Comparison of ENCODE assay signal across 10 cellular contexts in genomic region chr10:72245949-72246525, GRCh38. TPM values are rescaled to one million over a fixed set of nuclear protein-coding genes. Genes with fewer than 3 reads are reported as not detected.
DNase-seq lines count a peak whose midpoint lies in the region; ATAC-seq and TF ChIP-seq lines count a peak whose summit lies in the region.
"Had no signal": no experiment of that assay in that cellular context is flagged by ENCODE, and none has a peak within 500 bp of the region (broad histone marks: within the 10 kb centered on the region; RNA-seq: fewer than 3 reads in every experiment).

No MANE protein-coding gene starts in this region.

- H3K4me1 Mint-ChIP-seq in GM23338 = peaks cover 27% of the 10 kb centered on the region
- H3K4me1 Mint-ChIP-seq in activated T-helper 1 cell treated with anti-CD3 and anti-CD28 coated beads, Interleukin-12 subunit alpha, Interleukin-12 subunit beta, Interleukin-2, Interleukin-4 antibody, amounts not matched to agents 30 ng/mL and 10 ng/mL and 1 ng/mL, durations not matched to agents 14 hours and 24 hours and 36 hours (ENCODE audit: low read depth) = peaks cover 85% of the 10 kb centered on the region
- H3K4me1 Mint-ChIP-seq in immature natural killer cell = peaks cover 78 to 87% of the 10 kb centered on the region in 2 donors
- peaks cover 55 to 92% of the 10 kb centered on the region in 2 donors for H3K4me1 Mint-ChIP-seq in stimulated activated naive B cell treated with anti-CD40 and anti-IgM and Interleukin-4, amounts not matched to agents 10 μg/mL and 1 μg/mL and 100 μg/mL, for 72 hours

- no peak overlapping the region for H3K27ac ChIP-seq in GM23338 (ENCODE audit: low read depth)

- no peaks in the 10 kb centered on the region for H4K20me1 ChIP-seq in GM23338 (replicated peaks; ENCODE audit: insufficient read depth)

- H3F3A ChIP-seq in GM23338 (replicated peaks; ENCODE audit: low read depth) = no peaks in the 10 kb centered on the region; the same call in 1 of the 2 replicates

- no peak overlapping the region for H3K27ac Mint-ChIP-seq in GM23338
- peak overlapping the region; percentile 57 for H3K27ac Mint-ChIP-seq in activated T-helper 1 cell treated with anti-CD3 and anti-CD28 coated beads, Interleukin-12 subunit alpha, Interleukin-12 subunit beta, Interleukin-2, Interleukin-4 antibody, amounts not matched to agents 30 ng/mL and 10 ng/mL and 1 ng/mL, durations not matched to agents 14 hours and 24 hours and 36 hours
- peak overlapping the region; percentile 77 to 93 (median 88) for H3K27ac Mint-ChIP-seq in immature natural killer cell
- H3K27ac Mint-ChIP-seq in stimulated activated naive B cell treated with anti-CD40 and anti-IgM and Interleukin-4, amounts not matched to agents 10 μg/mL and 1 μg/mL and 100 μg/mL, for 72 hours = peak overlapping the region; percentile 62

- no peaks in the 10 kb centered on the region for H3K36me3 ChIP-seq in GM23338 (ENCODE audit: insufficient read depth)

- peak overlapping the region; percentile 28; the same call in 1 of the 2 replicates for H2AFZ ChIP-seq in GM23338

- H3K36me3 Mint-ChIP-seq in GM23338 (ENCODE audit: low read depth) (no peaks in the 10 kb centered on the region; the same call in 2 of the 3 replicates), immature natural killer cell (no peaks in the 10 kb centered on the region)
- peaks cover 7% of the 10 kb centered on the region for H3K36me3 Mint-ChIP-seq in activated T-helper 1 cell treated with anti-CD3 and anti-CD28 coated beads, Interleukin-12 subunit alpha, Interleukin-12 subunit beta, Interleukin-2, Interleukin-4 antibody, amounts not matched to agents 30 ng/mL and 10 ng/mL and 1 ng/mL, durations not matched to agents 14 hours and 24 hours and 36 hours (ENCODE audit: low read depth)
- no peaks in the 10 kb centered on the region for H3K36me3 Mint-ChIP-seq in stimulated activated naive B cell treated with anti-CD40 and anti-IgM and Interleukin-4, amounts not matched to agents 10 μg/mL and 1 μg/mL and 100 μg/mL, for 72 hours

- intact Hi-C loops in activated T-helper 1 cell treated with anti-CD3 and anti-CD28 coated beads, Interleukin-12 subunit alpha, Interleukin-12 subunit beta, Interleukin-2, Interleukin-4 antibody, amounts not matched to agents 30 ng/mL and 10 ng/mL and 1 ng/mL, durations not matched to agents 14 hours and 24 hours and 36 hours (cut with micrococcal nuclease) = loop anchor here (2.0 kb wide), 1 partner anchor 15 kb away; no protein-coding TSS in a partner anchor

- DNase-seq in GM23338 (ENCODE audit: low spot score) (no peak), immature natural killer cell (no peak), cerebellar cortex (ENCODE audit: low spot score) (no peak), NCI-H345 (lab: John Stamatoyannopoulos, UW) (no peak)
- no peak for DNase-seq in activated T-helper 1 cell treated with anti-CD3 and anti-CD28 coated beads, Interleukin-12 subunit alpha, Interleukin-12 subunit beta, Interleukin-2, Interleukin-4 antibody, amounts not matched to agents 30 ng/mL and 10 ng/mL and 1 ng/mL, durations not matched to agents 14 hours and 24 hours and 36 hours (ENCODE audit: low spot score)
- DNase-seq in stimulated activated naive B cell treated with anti-CD40 and anti-IgM and Interleukin-4, amounts not matched to agents 10 μg/mL and 1 μg/mL and 100 μg/mL, for 72 hours = no peak
- DNase-seq: Karpas-422; NK-92 treated with Interleukin-12 subunit alpha and Interleukin-12 subunit beta, amount 100 ng/mL, for 24 hours had no signal

- no peak overlapping the region for H3K4me3 ChIP-seq in GM23338

- H3K4me2 ChIP-seq in GM23338 = no peak overlapping the region

- H3K27me3 ChIP-seq in GM23338 (ENCODE audit: insufficient read depth) = no peaks in the 10 kb centered on the region

- H3K9me3 Mint-ChIP-seq in GM23338 (no peaks in the 10 kb centered on the region), immature natural killer cell (peaks cover 0 to 2% (median 0%) of the 10 kb centered on the region in 6 donors)
- no peaks in the 10 kb centered on the region for H3K9me3 Mint-ChIP-seq in activated T-helper 1 cell treated with anti-CD3 and anti-CD28 coated beads, Interleukin-12 subunit alpha, Interleukin-12 subunit beta, Interleukin-2, Interleukin-4 antibody, amounts not matched to agents 30 ng/mL and 10 ng/mL and 1 ng/mL, durations not matched to agents 14 hours and 24 hours and 36 hours
- H3K9me3 Mint-ChIP-seq in stimulated activated naive B cell treated with anti-CD40 and anti-IgM and Interleukin-4, amounts not matched to agents 10 μg/mL and 1 μg/mL and 100 μg/mL, for 72 hours = no peaks in the 10 kb centered on the region

- H3K79me2 ChIP-seq in GM23338 (replicated peaks; ENCODE audit: insufficient read depth) = no peaks in the 10 kb centered on the region

- H3K4me1 ChIP-seq in GM23338 (ENCODE audit: insufficient read depth) = peaks cover 19% of the 10 kb centered on the region

- ATAC-seq in GM23338 (no peak), HG02588 (IDR thresholded peaks at IDR 0.05; ENCODE audit: unreplicated experiment) (no peak), GM18873 (IDR thresholded peaks at IDR 0.05; ENCODE audit: low FRiP score, unreplicated experiment) (no peak)
- ATAC-seq in stimulated activated naive B cell treated with anti-CD40 and anti-IgM and Interleukin-4, amounts not matched to agents 10 μg/mL and 1 μg/mL and 100 μg/mL, for 72 hours (replicated peaks) = no peak

- TF ChIP-seq CTCF in GM23338 (conservative IDR thresholded peaks at IDR 0.05; ENCODE audit: low read depth in 2 of 2) = no peak

- H3K4me3 Mint-ChIP-seq in GM23338 = no peak overlapping the region
- H3K4me3 Mint-ChIP-seq in activated T-helper 1 cell treated with anti-CD3 and anti-CD28 coated beads, Interleukin-12 subunit alpha, Interleukin-12 subunit beta, Interleukin-2, Interleukin-4 antibody, amounts not matched to agents 30 ng/mL and 10 ng/mL and 1 ng/mL, durations not matched to agents 14 hours and 24 hours and 36 hours = peak overlapping the region; percentile 38
- peak overlapping the region; percentile 38 to 76 (median 58) for H3K4me3 Mint-ChIP-seq in immature natural killer cell
- H3K4me3 Mint-ChIP-seq in stimulated activated naive B cell treated with anti-CD40 and anti-IgM and Interleukin-4, amounts not matched to agents 10 μg/mL and 1 μg/mL and 100 μg/mL, for 72 hours = no peak overlapping the region

- peaks cover 6% of the 10 kb centered on the region; the same call in 1 of the 2 replicates for H3K9me2 ChIP-seq in GM23338 (ENCODE audit: insufficient read depth)

- H3K27me3 Mint-ChIP-seq in GM23338 (ENCODE audit: insufficient read depth, low read depth, poor library complexity) = peaks cover 19% of the 10 kb centered on the region
- no peaks in the 10 kb centered on the region for H3K27me3 Mint-ChIP-seq in activated T-helper 1 cell treated with anti-CD3 and anti-CD28 coated beads, Interleukin-12 subunit alpha, Interleukin-12 subunit beta, Interleukin-2, Interleukin-4 antibody, amounts not matched to agents 30 ng/mL and 10 ng/mL and 1 ng/mL, durations not matched to agents 14 hours and 24 hours and 36 hours (ENCODE audit: insufficient read depth)
- H3K27me3 Mint-ChIP-seq in immature natural killer cell (ENCODE audit: low read depth in 3 of 3) = peaks cover 3 to 13% (median 11%) of the 10 kb centered on the region in 3 donors
- H3K27me3 Mint-ChIP-seq in stimulated activated naive B cell treated with anti-CD40 and anti-IgM and Interleukin-4, amounts not matched to agents 10 μg/mL and 1 μg/mL and 100 μg/mL, for 72 hours = no peaks in the 10 kb centered on the region

TF ChIP-seq in GM23338, 12 proteins besides CTCF, POLR2A, EP300 and RAD21 (continues in another document):
- TF ChIP-seq CREB1 (CRISPR knock-in tag; IDR thresholded peaks at IDR 0.05; ENCODE audit: low read depth) (no peak), ZNF114 (CRISPR knock-in tag; IDR thresholded peaks at IDR 0.05) (no peak), ZNF331 (CRISPR knock-in tag; IDR thresholded peaks at IDR 0.05; ENCODE audit: low read depth) (no peak), NANOG (IDR thresholded peaks at IDR 0.05; ENCODE audit: borderline replicate concordance) (no peak), EZH2 (IDR thresholded peaks at IDR 0.05; ENCODE audit: low read depth, unreplicated experiment) (no peak), STAT1 (IDR thresholded peaks at IDR 0.05; ENCODE audit: unreplicated experiment) (no peak), ETS1 (IDR thresholded peaks at IDR 0.05) (no peak)

RNA-seq across cellular contexts. Expression of gene DDIT4, which starts 27.7 kb away (rescaled TPM):
- 110 and 136 TPM in 2 replicates for total RNA-seq in GM23338 (2014; rRNA removed; shearing (Covaris generic))
- polyA plus RNA-seq in GM23338 (2016; fragmentation: Nextera tagmentation; extraction: Ambion mirVana) (108 and 114 TPM in 2 replicates), immature natural killer cell (100 to 1,000 TPM; 437 to 876 (median 450) TPM)
- 178 and 183 TPM in 2 replicates for total RNA-seq in activated T-helper 1 cell treated with anti-CD3 and anti-CD28 coated beads, Interleukin-12 subunit alpha, Interleukin-12 subunit beta, Interleukin-2, Interleukin-4 antibody, amounts not matched to agents 30 ng/mL and 10 ng/mL and 1 ng/mL, durations not matched to agents 14 hours and 24 hours and 36 hours

RNA-seq across cellular contexts. Expression of gene ASCC1, which starts 30.0 kb away (rescaled TPM):
- total RNA-seq in GM23338 (2014; rRNA removed; shearing (Covaris generic)) = 30.3 and 37.2 TPM in 2 replicates
- 13.5 and 13.7 TPM in 2 replicates for polyA plus RNA-seq in GM23338 (2016; fragmentation: Nextera tagmentation; extraction: Ambion mirVana)
- total RNA-seq in activated T-helper 1 cell treated with anti-CD3 and anti-CD28 coated beads, Interleukin-12 subunit alpha, Interleukin-12 subunit beta, Interleukin-2, Interleukin-4 antibody, amounts not matched to agents 30 ng/mL and 10 ng/mL and 1 ng/mL, durations not matched to agents 14 hours and 24 hours and 36 hours = 29.8 and 33.5 TPM in 2 replicates
- 10 to 100 TPM; 36.9 to 57.6 (median 40.5) TPM for polyA plus RNA-seq in immature natural killer cell

RNA-seq across cellular contexts. Expression of gene ANAPC16, which starts 30.2 kb away (rescaled TPM):
- total RNA-seq in GM23338 (2014; rRNA removed; shearing (Covaris generic)) = 77.5 and 88.5 TPM in 2 replicates
- polyA plus RNA-seq in GM23338 (2016; fragmentation: Nextera tagmentation; extraction: Ambion mirVana) = 116 and 126 TPM in 2 replicates
- 80.0 and 81.6 TPM in 2 replicates for total RNA-seq in activated T-helper 1 cell treated with anti-CD3 and anti-CD28 coated beads, Interleukin-12 subunit alpha, Interleukin-12 subunit beta, Interleukin-2, Interleukin-4 antibody, amounts not matched to agents 30 ng/mL and 10 ng/mL and 1 ng/mL, durations not matched to agents 14 hours and 24 hours and 36 hours
- polyA plus RNA-seq in immature natural killer cell = 100 to 1,000 TPM; 291 to 366 (median 328) TPM

Comparison
In these comparisons a context has a peak if more than half of its experiments do, and no peak if none do; other contexts are left out.
1. H3K4me3 Mint-ChIP-seq: peak in activated T-helper 1 cell treated with anti-CD3 and anti-CD28 coated beads, Interleukin-12 subunit alpha, Interleukin-12 subunit beta, Interleukin-2, Interleukin-4 antibody, amounts not matched to agents 30 ng/mL and 10 ng/mL and 1 ng/mL, durations not matched to agents 14 hours and 24 hours and 36 hours (single experiment) and immature natural killer cell (5 of 5); none in GM23338 (single experiment) and stimulated activated naive B cell treated with anti-CD40 and anti-IgM and Interleukin-4, amounts not matched to agents 10 μg/mL and 1 μg/mL and 100 μg/mL, for 72 hours (0 of 2).